In the genomic region with DNA sequence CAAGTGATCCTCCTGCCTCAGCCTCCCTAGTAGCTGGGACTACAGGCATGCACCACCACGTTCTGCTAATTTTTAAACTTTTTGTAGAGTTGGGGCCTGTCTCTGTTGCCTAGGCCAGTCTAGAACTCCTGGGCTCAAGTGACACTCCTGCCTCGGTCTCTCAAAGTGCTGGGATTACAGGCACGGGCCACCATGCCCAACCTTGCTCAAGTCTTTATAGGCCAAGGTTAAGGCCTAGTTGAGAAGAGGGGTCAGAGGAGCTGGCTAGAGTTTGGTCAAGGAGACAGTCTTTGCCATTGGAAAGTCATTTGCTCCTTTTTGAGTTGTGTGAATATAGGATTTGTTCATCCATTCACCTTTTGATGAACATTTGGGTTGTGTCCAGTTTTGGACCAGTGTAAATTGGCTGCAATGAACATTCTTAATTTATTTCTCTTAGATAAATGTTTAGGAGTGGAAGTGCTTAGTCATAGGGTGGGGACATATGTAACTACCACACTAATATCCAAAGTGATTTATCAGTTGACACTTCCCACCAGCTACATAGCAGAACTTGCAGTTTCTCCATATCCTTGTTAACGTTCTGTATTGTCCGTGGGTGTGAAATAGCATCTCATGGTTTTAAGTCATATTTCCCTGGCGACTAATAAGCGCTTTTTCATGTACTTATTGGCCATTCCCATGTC, we compare ENCODE assay signal across 16 cellular contexts. TPM values are rescaled to one million over a fixed set of nuclear protein-coding genes. Genes with fewer than 3 reads are reported as not detected.
A peak's percentile ranks its signal among the peaks of the same experiment; 100 is the strongest.
DNase-seq lines count a peak whose midpoint lies in the region; ATAC-seq and TF ChIP-seq lines count a peak whose summit lies in the region.
"Had no signal": no experiment of that assay in that cellular context is flagged by ENCODE, and none has a peak within 500 bp of the region (broad histone marks: within the 10 kb centered on the region; RNA-seq: fewer than 3 reads in every experiment).

No MANE protein-coding gene starts in this region.

- no peak overlapping the region for H2AFZ ChIP-seq in fibroblast of lung (ENCODE audit: low read length)

- TF ChIP-seq CTCF in AG04449 (IDR thresholded peaks at IDR 0.05; ENCODE audit: insufficient read depth, low read length, missing control alignments) (no peak), Panc1 (IDR thresholded peaks at IDR 0.05) (no peak), fibroblast of lung (conservative IDR thresholded peaks at IDR 0.05 in 1 of 2, IDR thresholded peaks at IDR 0.05 in 1 of 2; ENCODE audit: low read depth in 1 of 2, low read length in 2 of 2) (no peak), GM13976 (IDR thresholded peaks at IDR 0.05; ENCODE audit: borderline replicate concordance, control extremely low read depth, extremely low read depth, insufficient read depth, missing control alignments) (no peak)

- no peaks in the 10 kb centered on the region for H3K36me3 ChIP-seq in Panc1 (ENCODE audit: control insufficient read depth, insufficient read depth, low read length)
- no peaks in the 10 kb centered on the region for H3K36me3 ChIP-seq in fibroblast of lung (ENCODE audit: control insufficient read depth, insufficient read depth, low read length)

- in situ Hi-C loops in Panc1 (cut with HindIII; ENCODE audit: low pct_unique_long_range_greater_than_20kb, low sequenced_read_pairs) = no loop called here
- in situ Hi-C loops in GM13976 (cut with MboI; ENCODE audit: low sequenced_read_pairs, unreplicated experiment) = no loop called here

- H3K4me3 ChIP-seq in AG04449 (ENCODE audit: low read depth, low read length) (no peak overlapping the region), Panc1 (ENCODE audit: low read depth in 2 of 2, low read length in 2 of 2) (no peak overlapping the region), fibroblast of lung (replicated peaks in 1 of 4; ENCODE audit: control extremely low read depth in 1 of 4, insufficient read depth in 1 of 4, low read depth in 3 of 4, low read length in 4 of 4) (no peak overlapping the region)

- intact Hi-C loops in Panc1 (cut with micrococcal nuclease; ENCODE audit: unreplicated experiment) = no loop called here

- H3K27ac ChIP-seq in Panc1 (ENCODE audit: low read length) = peak overlapping the region; percentile 53; the same call in 1 of the 2 replicates
- no peak overlapping the region for H3K27ac ChIP-seq in fibroblast of lung (ENCODE audit: insufficient read depth, low read length)

- ATAC-seq in Panc1 (no peak), HG02970 (IDR thresholded peaks at IDR 0.05; ENCODE audit: low FRiP score, unreplicated experiment) (no peak)
- ATAC-seq: activated CD4-positive, CD25-positive, alpha-beta regulatory T cell treated with anti-CD3 and anti-CD28 coated beads, Interleukin-2, amount 50 U/mL, for 24 hours; left colon; naive thymus-derived CD4-positive, alpha-beta T cell; stimulated activated naive B cell treated with anti-CD40 and anti-IgM and Interleukin-4, amounts not matched to agents 10 μg/mL and 1 μg/mL and 100 μg/mL, for 72 hours had no signal

- no peak overlapping the region for H3K9ac ChIP-seq in fibroblast of lung (ENCODE audit: insufficient read depth, low read length)

- POLR2A ChIA-PET in AG04449 (lab: Yijun Ruan, JAX) (interaction anchor here (0.7 kb wide), 1 partner anchor 52 kb away, joined by 5 read pairs; no protein-coding TSS in a partner anchor), Panc1 (lab: Charles Lee) (no interaction called here)

- H4K20me1 ChIP-seq in fibroblast of lung (ENCODE audit: control insufficient read depth, extremely low read depth, insufficient read depth, low read length) = no peaks in the 10 kb centered on the region

- no peaks in the 10 kb centered on the region for H3K9me3 ChIP-seq in Panc1 (ENCODE audit: control insufficient read depth, insufficient read depth, low read depth, low read length)
- H3K9me3 ChIP-seq in fibroblast of lung (ENCODE audit: control insufficient read depth, insufficient read depth, low read depth, low read length) = no peaks in the 10 kb centered on the region

- H3K27me3 ChIP-seq in Panc1 (ENCODE audit: control insufficient read depth, insufficient read depth, low read length) = no peaks in the 10 kb centered on the region
- no peaks in the 10 kb centered on the region for H3K27me3 ChIP-seq in fibroblast of lung (ENCODE audit: control insufficient read depth, insufficient read depth, low read length)

- DNase-seq in AG04449 (ENCODE audit: low read depth, low spot score) (peak; percentile 80), HCEC 1CT (peak; percentile 64), Panc1 (ENCODE audit: low read depth, low spot score) (no peak), fibroblast of lung (ENCODE audit: low read depth in 2 of 2) (peak; percentile 89 to 94), GM13976 (ENCODE audit: low spot score) (no peak), iPS-NIHi11 (ENCODE audit: low spot score) (no peak), SIG-M5 treated with dmso at 0.1 percent for 504 hours (lab: John Stamatoyannopoulos, UW; ENCODE audit: unreplicated experiment) (no peak)
- DNase-seq: activated T-cell treated with anti-CD3 and anti-CD28 coated beads, Interleukin-2, amount 50 U/mL, for 4 hours; naive thymus-derived CD4-positive, alpha-beta T cell; NCI-H187 treated with DMSO at 0.1 percent for 48 hours; NCI-H82; stimulated activated CD4-positive, alpha-beta T cell treated with anti-CD3 and anti-CD28 coated beads, Interleukin-4, amount 100 ng/mL, for 1 hour; stimulated activated naive B cell treated with anti-CD40 and anti-IgM and Interleukin-4, amounts not matched to agents 10 μg/mL and 1 μg/mL and 100 μg/mL, for 72 hours had no signal

- no TSS peak for BruUV-seq in Panc1 (replicated peaks; lab: Mats Ljungman, UMichigan)

- H3K79me2 ChIP-seq in fibroblast of lung (ENCODE audit: control insufficient read depth, insufficient read depth, low read length) = no peaks in the 10 kb centered on the region

- CTCF ChIA-PET in AG04449 (lab: Yijun Ruan, JAX) (no interaction called here), Panc1 (lab: Charles Lee) (no interaction called here)

- H3K4me2 ChIP-seq in fibroblast of lung (ENCODE audit: extremely low read depth, insufficient read depth, low read length) = no peak overlapping the region

- H3K4me1 ChIP-seq in Panc1 (ENCODE audit: control insufficient read depth, insufficient read depth, low read length) (peaks cover 24% of the 10 kb centered on the region), fibroblast of lung (ENCODE audit: control insufficient read depth, extremely low read depth, insufficient read depth, low read length) (peaks cover 14% of the 10 kb centered on the region)

RNA-seq across cellular contexts. Expression of a gene that starts 30.7 kb away (rescaled TPM):
- total RNA-seq in Panc1 (2021; ENCODE audit: unreplicated experiment) = 113 TPM
- polyA plus RNA-seq in Panc1 (2012; ENCODE audit: insufficient read length) = 75.4 TPM
- total RNA-seq in fibroblast of lung = 24.7 and 43.4 TPM in 2 replicates
- 60.0 and 61.6 TPM in 2 replicates for polyA plus RNA-seq in fibroblast of lung
- 90.7 and 110 TPM in 2 replicates for polyA plus RNA-seq in fibroblast of lung (2012)
- 91.7 and 92.6 TPM in 2 replicates for polyA minus RNA-seq in fibroblast of lung (ENCODE audit: low replicate concordance)

Comparison
In these comparisons a context has a peak if more than half of its experiments do, and no peak if none do; other contexts are left out.
1. DNase-seq: peak in AG04449 (single experiment), HCEC 1CT (single experiment) and fibroblast of lung (2 of 2); none in Panc1 (single experiment), GM13976 (single experiment), iPS-NIHi11 (single experiment) and SIG-M5 treated with dmso at 0.1 percent for 504 hours (single experiment).